ENCODE assay signal across 28 cellular contexts in genomic region chr1:211708006-211708405, GRCh38.
"Had no signal": no experiment of that assay in that cellular context is flagged by ENCODE, and none has a peak within 500 bp of the region (broad histone marks: within the 10 kb centered on the region; RNA-seq: fewer than 3 reads in every experiment).

No MANE protein-coding gene starts in this region.

- DNase-seq: activated CD4-positive, alpha-beta memory T cell treated with anti-CD3 and anti-CD28 coated beads for 36 hours; activated CD4-positive, alpha-beta T cell treated with anti-CD3 and anti-CD28 coated beads for 36 hours; activated CD4-positive, alpha-beta T cell treated with anti-CD3 and anti-CD28 coated beads, Interleukin-2, amount 10 ng/mL, durations not matched to agents 24 days and 14 days; activated CD4-positive, CD25-positive, alpha-beta regulatory T cell; activated CD4-positive, CD25-positive, alpha-beta regulatory T cell treated with anti-CD3 and anti-CD28 coated beads, Interleukin-2, amount 50 U/mL, for 72 hours; activated CD8-positive, alpha-beta memory T cell treated with anti-CD3 and anti-CD28 coated beads, Interleukin-2, amount 10 ng/mL, durations not matched to agents 7 days and 5 days; activated CD8-positive, alpha-beta memory T cell treated with anti-CD3 and anti-CD28 coated beads, Interleukin-2, amount 50 U/mL, for 4 hours; activated CD8-positive, alpha-beta T cell treated with anti-CD3 and anti-CD28 coated beads, Interleukin-2, amount 10 ng/mL, durations not matched to agents 7 days and 5 days; activated effector memory CD4-positive, alpha-beta T cell treated with anti-CD3 and anti-CD28 coated beads, Interleukin-2, amount 50 U/mL, for 16 hours; activated naive CD4-positive, alpha-beta T cell treated with anti-CD3 and anti-CD28 coated beads for 36 hours; activated T-cell treated with anti-CD3 and anti-CD28 coated beads, Interleukin-2, amount 50 U/mL, for 1 hour; activated T-cell treated with anti-CD3 and anti-CD28 coated beads, Interleukin-2, amount 50 U/mL, for 48 hours; amniotic stem cell; anterior cingulate cortex; brain microvascular endothelial cell; caudate nucleus; cortex of kidney; dermis blood vessel endothelial cell; effector CD4-positive, alpha-beta T cell; effector memory CD8-positive, alpha-beta T cell; esophagus squamous epithelium; T-helper 1 cell; T-helper 17 cell; T1000 had no signal

- H3K36me3 ChIP-seq: brain microvascular endothelial cell, esophagus squamous epithelium had no signal

- ATAC-seq: activated CD4-positive, alpha-beta T cell treated with anti-CD3 and anti-CD28 coated beads for 36 hours; activated CD8-positive, alpha-beta memory T cell treated with anti-CD3 and anti-CD28 coated beads, Interleukin-2, amount 10 ng/mL, durations not matched to agents 7 days and 5 days; activated CD8-positive, alpha-beta T cell treated with anti-CD3 and anti-CD28 coated beads, Interleukin-2, amount 10 ng/mL, durations not matched to agents 7 days and 5 days; effector memory CD8-positive, alpha-beta T cell; T-helper 17 cell had no signal

- H3K4me3 ChIP-seq: esophagus squamous epithelium had no signal

- H3K27me3 ChIP-seq: brain microvascular endothelial cell, esophagus squamous epithelium had no signal

- H3K27ac ChIP-seq: brain microvascular endothelial cell, epithelial cell of prostate, esophagus squamous epithelium had no signal

- FAIRE-seq: astrocyte, colon, frontal cortex had no signal

- H3K9me3 ChIP-seq: esophagus squamous epithelium had no signal
